23 cellular contexts compared by ENCODE assay signal in genomic region chr2:28375236-28375635, GRCh38.
"Had no signal": no experiment of that assay in that cellular context is flagged by ENCODE, and none has a peak within 500 bp of the region (broad histone marks: within the 10 kb centered on the region; RNA-seq: fewer than 3 reads in every experiment).

No MANE protein-coding gene starts in this region.

- H3K9me3 ChIP-seq: esophagus squamous epithelium, lower lobe of right lung, neutrophil, pancreas, right lobe of liver, testis, tibial artery had no signal

- DNase-seq: cerebellar nuclear complex; effector memory CD4-positive, alpha-beta T cell; erythroblast; esophagus squamous epithelium; foreskin melanocyte; glutamatergic neuron; left ventricle myocardium superior; lower lobe of right lung; naive thymus-derived CD8-positive, alpha-beta T cell; retina; right lobe of liver; stimulated activated CD4-positive, alpha-beta T cell treated with anti-CD3 and anti-CD28 coated beads, Interleukin-12 subunit alpha, Interleukin-12 subunit beta, amount 100 ng/mL, for 4 hours; stimulated activated CD4-positive, alpha-beta T cell treated with anti-CD3 and anti-CD28 coated beads, Interleukin-1b, Interleukin-23, amount 100 ng/mL, for 48 hours; stimulated activated CD4-positive, alpha-beta T cell treated with anti-CD3 and anti-CD28 coated beads, Interleukin-4, amount 100 ng/mL, for 1 hour; stimulated activated CD8-positive, alpha-beta memory T cell treated with anti-CD3 and anti-CD28 coated beads, Interleukin-4, amount 100 ng/mL, for 48 hours; stimulated activated naive CD4-positive, alpha-beta T cell treated with Interleukin-2 at 50 U/mL for 16 hours; substantia nigra; testis; tibial artery had no signal

- H3K27me3 Mint-ChIP-seq: naive thymus-derived CD8-positive, alpha-beta T cell; type B pancreatic cell had no signal

- H3K4me3 ChIP-seq: esophagus squamous epithelium, lower lobe of right lung, pancreas, right lobe of liver, testis, tibial artery had no signal

- ATAC-seq: left ventricle myocardium superior; lower lobe of right lung; naive thymus-derived CD8-positive, alpha-beta T cell; pancreas; right lobe of liver had no signal

- H3K9me3 Mint-ChIP-seq: dendritic cell treated with granulocyte-macrophage colony-stimulating factor and Interleukin-4, amounts not matched to agents 40 ng/mL and 50 ng/mL, for 4 days had no signal

- H3K27me3 ChIP-seq: esophagus squamous epithelium, pancreas, right lobe of liver, testis, tibial artery had no signal

- H3K27ac ChIP-seq: lower lobe of right lung, neutrophil, pancreas, right lobe of liver, testis, tibial artery had no signal

- H3K36me3 Mint-ChIP-seq: naive thymus-derived CD8-positive, alpha-beta T cell; type B pancreatic cell had no signal

- H3K27ac Mint-ChIP-seq: dendritic cell treated with granulocyte-macrophage colony-stimulating factor and Interleukin-4, amounts not matched to agents 40 ng/mL and 50 ng/mL, for 4 days; type B pancreatic cell had no signal

- H3K4me1 ChIP-seq: testis, tibial artery had no signal

- H3K36me3 ChIP-seq: esophagus squamous epithelium, lower lobe of right lung, neutrophil, pancreas, right lobe of liver, tibial artery had no signal

- H3K4me3 Mint-ChIP-seq: dendritic cell treated with granulocyte-macrophage colony-stimulating factor and Interleukin-4, amounts not matched to agents 40 ng/mL and 50 ng/mL, for 4 days; naive thymus-derived CD8-positive, alpha-beta T cell; type B pancreatic cell had no signal
